In genomic region chr2:33106115-33106514, GRCh38 we compare ENCODE assay signal across 30 cellular contexts.
"Had no signal": no experiment of that assay in that cellular context is flagged by ENCODE, and none has a peak within 500 bp of the region (broad histone marks: within the 10 kb centered on the region; RNA-seq: fewer than 3 reads in every experiment).

No MANE protein-coding gene starts in this region.

- H3K27ac ChIP-seq: body of pancreas, breast epithelium, Peyer's patch, RWPE1 had no signal

- FAIRE-seq: astrocyte, TTC549 had no signal

- DNase-seq: activated CD4-positive, alpha-beta T cell treated with anti-CD3 and anti-CD28 coated beads for 36 hours; activated CD4-positive, alpha-beta T cell treated with anti-CD3 and anti-CD28 coated beads, Interleukin-2, amount 10 ng/mL, durations not matched to agents 7 days and 5 days; activated CD4-positive, alpha-beta T cell treated with anti-CD3 and anti-CD28 coated beads, Interleukin-2, amount 50 U/mL, for 48 hours; activated CD8-positive, alpha-beta T cell treated with anti-CD3 and anti-CD28 coated beads, Interleukin-2, amount 10 ng/mL, durations not matched to agents 7 days and 5 days; activated gamma-delta T cell; activated naive CD4-positive, alpha-beta T cell treated with Interleukin-2 at 50 U/mL for 16 hours; activated naive CD8-positive, alpha-beta T cell treated with anti-CD3 and anti-CD28 coated beads, Interleukin-2, amount 10 ng/mL, durations not matched to agents 7 days and 5 days; activated T-cell treated with anti-CD3 and anti-CD28 coated beads, Interleukin-2, amount 50 U/mL, for 24 hours; amygdala; body of pancreas; caudate nucleus; Karpas-422; KBM-7; NCI-H1048; NCI-H1436 treated with DMSO at 0.1 percent for 48 hours; NCI-H1694 treated with DMSO at 0.1 percent for 48 hours; NCI-H2029; NCI-H2107; NCI-H2171; NCI-H510A; NCI-H526; NCI-H748 treated with DMSO at 0.1 percent for 48 hours; NK-92 treated with Interleukin-12 subunit alpha and Interleukin-12 subunit beta, amount 100 ng/mL, for 24 hours; PC-3; Peyer's patch; SIG-M5 had no signal

- H3K27me3 ChIP-seq: body of pancreas, breast epithelium, Peyer's patch had no signal

- H3K4me3 ChIP-seq: body of pancreas, breast epithelium, Peyer's patch had no signal

- H3K36me3 ChIP-seq: breast epithelium, Peyer's patch had no signal

- H3K4me1 ChIP-seq: breast epithelium had no signal

- H3K9me3 ChIP-seq: body of pancreas, breast epithelium, Peyer's patch had no signal
